Comparison of ENCODE assay signal across 8 cellular contexts in genomic region chr14:32259368-32260013, GRCh38. TPM values are rescaled to one million over a fixed set of nuclear protein-coding genes. Genes with fewer than 3 reads are reported as not detected.
DNase-seq lines count a peak whose midpoint lies in the region; ATAC-seq and FAIRE-seq lines count a peak whose summit lies in the region.

No MANE protein-coding gene starts in this region.

- H3K4me3 ChIP-seq in small intestine (ENCODE audit: low read depth in 1 of 2, low read length in 2 of 2) = no peak overlapping the region

- H3K9me3 ChIP-seq in small intestine (ENCODE audit: control insufficient read depth, low read depth) = peaks cover 3% of the 10 kb centered on the region

- H3K4me1 Mint-ChIP-seq in activated CD8-positive, alpha-beta memory T cell treated with anti-CD3 and anti-CD28 coated beads, Interleukin-2, amount 10 ng/mL, durations not matched to agents 7 days and 5 days = peaks cover 20% of the 10 kb centered on the region

- DNase-seq in activated CD8-positive, alpha-beta memory T cell treated with anti-CD3 and anti-CD28 coated beads, Interleukin-2, amount 10 ng/mL, durations not matched to agents 7 days and 5 days = no peak
- DNase-seq in activated CD8-positive, alpha-beta memory T cell treated with anti-CD3 and anti-CD28 coated beads for 24 hours = no peak
- DNase-seq in H4 (ENCODE audit: low spot score) = peak; percentile 58
- DNase-seq in KBM-7 = peak; percentile 49
- DNase-seq in astrocyte of the hippocampus (ENCODE audit: low read depth, low spot score) = peak; percentile 59
- peak; percentile 36 for DNase-seq in small intestine
- DNase-seq in NCI-H524 treated with DMSO at 0.1 percent for 48 hours (lab: John Stamatoyannopoulos, UW) = no peak
- no peak for DNase-seq in NOMO-1 (lab: John Stamatoyannopoulos, UW; ENCODE audit: unreplicated experiment in 2 of 2)

- peaks cover 0 to 2% of the 10 kb centered on the region in 2 donors for H3K4me1 ChIP-seq in small intestine (ENCODE audit: control insufficient read depth in 2 of 2, insufficient read depth in 1 of 2, low read depth in 1 of 2, low read length in 1 of 2)

- H3K27ac ChIP-seq in small intestine (ENCODE audit: low read depth in 1 of 2, low read length in 1 of 2) = no peak overlapping the region

- H3K27me3 ChIP-seq in small intestine (ENCODE audit: control insufficient read depth in 2 of 2, insufficient read depth in 2 of 2, low read length in 2 of 2) = no peaks in the 10 kb centered on the region

- no peaks in the 10 kb centered on the region for H3K27me3 Mint-ChIP-seq in activated CD8-positive, alpha-beta memory T cell treated with anti-CD3 and anti-CD28 coated beads, Interleukin-2, amount 10 ng/mL, durations not matched to agents 7 days and 5 days

- peak; percentile 71 for ATAC-seq in activated CD8-positive, alpha-beta memory T cell treated with anti-CD3 and anti-CD28 coated beads, Interleukin-2, amount 10 ng/mL, durations not matched to agents 7 days and 5 days

- CTCF ChIA-PET in activated CD8-positive, alpha-beta memory T cell treated with anti-CD3 and anti-CD28 coated beads, Interleukin-2, amount 10 ng/mL, durations not matched to agents 7 days and 5 days (lab: Charles Lee) = interaction anchor here (0.6 to 2.0 kb wide), 8 partner anchors 73 to 749 kb away, joined by 3 to 8 read pairs (median 3); no protein-coding TSS in a partner anchor

- no peak for FAIRE-seq in small intestine (lab: Jason Lieb, UNC)

- H3K9me3 Mint-ChIP-seq in activated CD8-positive, alpha-beta memory T cell treated with anti-CD3 and anti-CD28 coated beads, Interleukin-2, amount 10 ng/mL, durations not matched to agents 7 days and 5 days (ENCODE audit: low read depth) = peaks cover 13% of the 10 kb centered on the region

- no peak overlapping the region for H3K4me3 Mint-ChIP-seq in activated CD8-positive, alpha-beta memory T cell treated with anti-CD3 and anti-CD28 coated beads, Interleukin-2, amount 10 ng/mL, durations not matched to agents 7 days and 5 days

- peaks cover 8% of the 10 kb centered on the region for H3K36me3 Mint-ChIP-seq in activated CD8-positive, alpha-beta memory T cell treated with anti-CD3 and anti-CD28 coated beads, Interleukin-2, amount 10 ng/mL, durations not matched to agents 7 days and 5 days

- H3K36me3 ChIP-seq in small intestine (ENCODE audit: control insufficient read depth in 2 of 2, insufficient read depth in 2 of 2, low read length in 2 of 2) = no peaks in the 10 kb centered on the region

- in situ Hi-C loops in KBM-7 (cut with MboI; ENCODE audit: low pct_unique_long_range_greater_than_20kb, low sequenced_read_pairs) = loop anchor here (25.0 kb wide), 2 partner anchors 322 to 747 kb away; no protein-coding TSS in a partner anchor

- H3K27ac Mint-ChIP-seq in activated CD8-positive, alpha-beta memory T cell treated with anti-CD3 and anti-CD28 coated beads, Interleukin-2, amount 10 ng/mL, durations not matched to agents 7 days and 5 days = peak overlapping the region; percentile 47

RNA-seq across cellular contexts. Expression of gene RNU6-8, which starts 56.4 kb away (rescaled TPM):
- total RNA-seq in activated CD8-positive, alpha-beta memory T cell treated with anti-CD3 and anti-CD28 coated beads, Interleukin-2, amount 10 ng/mL, durations not matched to agents 7 days and 5 days = not detected
- total RNA-seq in H4 (2014; rRNA removed; shearing (Covaris generic)) = not detected in 2 replicates
- polyA plus RNA-seq in small intestine = not detected

RNA-seq across cellular contexts. Expression of gene RNU6-7, which starts 57.6 kb away (rescaled TPM):
- total RNA-seq in activated CD8-positive, alpha-beta memory T cell treated with anti-CD3 and anti-CD28 coated beads, Interleukin-2, amount 10 ng/mL, durations not matched to agents 7 days and 5 days = not detected
- not detected in 2 replicates for total RNA-seq in H4 (2014; rRNA removed; shearing (Covaris generic))
- polyA plus RNA-seq in small intestine = not detected

Comparison
In these comparisons a context has a peak if more than half of its experiments do, and no peak if none do; other contexts are left out.
1. DNase-seq: peak in H4 (single experiment), KBM-7 (single experiment), astrocyte of the hippocampus (single experiment) and small intestine (single experiment); none in activated CD8-positive, alpha-beta memory T cell treated with anti-CD3 and anti-CD28 coated beads, Interleukin-2, amount 10 ng/mL, durations not matched to agents 7 days and 5 days (single experiment), activated CD8-positive, alpha-beta memory T cell treated with anti-CD3 and anti-CD28 coated beads for 24 hours (single experiment), NCI-H524 treated with DMSO at 0.1 percent for 48 hours (single experiment) and NOMO-1 (0 of 2).